ENCODE assay signal across 18 cellular contexts in genomic region chr6:133277228-133277894, GRCh38. TPM values are rescaled to one million over a fixed set of nuclear protein-coding genes. Genes with fewer than 3 reads are reported as not detected.
"Had no signal": no experiment of that assay in that cellular context is flagged by ENCODE, and none has a peak within 500 bp of the region (broad histone marks: within the 10 kb centered on the region; RNA-seq: fewer than 3 reads in every experiment).

No MANE protein-coding gene starts in this region.

- DNase-seq: cortex of kidney; dorsolateral prefrontal cortex; effector CD8-positive, alpha-beta T cell; immature natural killer cell; left lung; lower lobe of right lung; posterior cingulate gyrus; sigmoid colon; stimulated activated CD4-positive, alpha-beta T cell treated with anti-CD3 and anti-CD28 coated beads, Interleukin-12 subunit alpha, Interleukin-12 subunit beta, amount 100 ng/mL, for 4 hours; stimulated activated naive CD4-positive, alpha-beta T cell treated with Interleukin-2 at 50 U/mL for 16 hours; trophoblast cell had no signal

- ATAC-seq: esophagus mucosa; gastroesophageal sphincter; left lung; lower lobe of right lung; natural killer cell treated with Interleukin-12 subunit alpha and Interleukin-12 subunit beta and Interleukin-15 and Interleukin-18, amount 100 ng/mL, for 72 hours had no signal

- H3K27me3 Mint-ChIP-seq: natural killer cell treated with Interleukin-12 subunit alpha and Interleukin-12 subunit beta and Interleukin-15 and Interleukin-18, amount 100 ng/mL, for 72 hours had no signal

- H3K4me3 ChIP-seq: dorsolateral prefrontal cortex, gastroesophageal sphincter, left lung, lower lobe of right lung, right atrium auricular region, sigmoid colon, skin epidermis had no signal

- H3K4me3 Mint-ChIP-seq: immature natural killer cell; memory B cell; mesothelial cell of epicardium; natural killer cell treated with Interleukin-12 subunit alpha and Interleukin-12 subunit beta and Interleukin-15 and Interleukin-18, amount 100 ng/mL, for 72 hours had no signal

- H3K27me3 ChIP-seq: gastroesophageal sphincter, left lung, right atrium auricular region, sigmoid colon had no signal

- H3K4me1 ChIP-seq: gastroesophageal sphincter, left lung, lower lobe of right lung, right atrium auricular region, sigmoid colon had no signal

- H3K4me1 Mint-ChIP-seq: immature natural killer cell, memory B cell, mesothelial cell of epicardium had no signal

- H3K36me3 Mint-ChIP-seq: immature natural killer cell; memory B cell; natural killer cell treated with Interleukin-12 subunit alpha and Interleukin-12 subunit beta and Interleukin-15 and Interleukin-18, amount 100 ng/mL, for 72 hours had no signal

- H3K36me3 ChIP-seq: gastroesophageal sphincter, left lung, lower lobe of right lung, right atrium auricular region, sigmoid colon had no signal

- H3K27ac ChIP-seq: dorsolateral prefrontal cortex, gastroesophageal sphincter, left lung, lower lobe of right lung, right atrium auricular region, sigmoid colon, skin epidermis had no signal

- H3K9me3 ChIP-seq: gastroesophageal sphincter, lower lobe of right lung, right atrium auricular region, sigmoid colon had no signal

- H3K27ac Mint-ChIP-seq: immature natural killer cell; memory B cell; mesothelial cell of epicardium; natural killer cell treated with Interleukin-12 subunit alpha and Interleukin-12 subunit beta and Interleukin-15 and Interleukin-18, amount 100 ng/mL, for 72 hours had no signal

RNA-seq across cellular contexts. Expression of gene EYA4, which starts 36.2 kb away (rescaled TPM):
- total RNA-seq: natural killer cell treated with Interleukin-12 subunit alpha and Interleukin-12 subunit beta and Interleukin-15 and Interleukin-18, amount 100 ng/mL, for 72 hours had no signal
- polyA plus RNA-seq: immature natural killer cell had no signal
